1 cellular context compared by ENCODE assay signal in the genomic region with DNA sequence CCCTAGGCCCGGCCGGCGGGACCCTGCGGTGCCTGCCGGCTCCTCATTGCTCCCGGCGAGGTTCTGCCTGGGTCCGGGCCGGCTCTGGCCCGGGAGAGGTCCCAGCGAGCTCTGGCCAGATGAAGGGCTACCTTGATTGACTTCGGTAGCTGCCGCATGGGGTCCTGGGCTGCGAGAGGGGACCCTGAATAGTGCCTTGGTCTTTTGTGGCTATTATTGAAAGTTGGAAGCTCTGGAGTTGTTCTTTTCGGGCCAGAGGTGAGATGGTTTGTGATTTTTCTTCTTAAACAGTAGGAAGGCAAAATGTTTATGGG.
TF ChIP-seq lines count a peak whose summit lies in the region.

No MANE protein-coding gene starts in this region.

TF ChIP-seq in HepG2, 621 proteins besides CTCF, POLR2A, EP300 and RAD21 (continued from another document):
- TF ChIP-seq, protein P1, sequence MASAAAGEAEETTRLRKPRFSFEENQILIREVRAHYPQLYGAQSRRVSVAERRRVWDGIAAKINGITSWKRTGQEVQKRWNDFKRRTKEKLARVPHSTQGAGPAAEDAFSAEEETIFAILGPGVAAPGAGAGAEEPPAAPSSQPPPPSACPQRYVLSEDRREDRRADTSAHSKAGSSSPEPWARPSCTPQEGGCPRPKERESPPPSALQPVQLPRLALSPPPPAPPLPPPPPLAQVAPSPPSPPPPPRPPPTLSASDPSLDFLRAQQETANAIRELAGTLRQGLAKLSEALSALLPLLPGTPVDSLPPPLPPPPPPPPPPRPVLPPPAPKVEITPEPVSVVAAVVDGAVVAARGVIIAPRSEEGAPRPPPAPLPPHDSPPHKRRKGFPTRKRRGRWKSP (CRISPR knock-in tag; IDR thresholded peaks at IDR 0.05), result 0 out of 2 replicates have a peak, but pooled peaks have one; percentile 6
- TF ChIP-seq, protein P2, sequence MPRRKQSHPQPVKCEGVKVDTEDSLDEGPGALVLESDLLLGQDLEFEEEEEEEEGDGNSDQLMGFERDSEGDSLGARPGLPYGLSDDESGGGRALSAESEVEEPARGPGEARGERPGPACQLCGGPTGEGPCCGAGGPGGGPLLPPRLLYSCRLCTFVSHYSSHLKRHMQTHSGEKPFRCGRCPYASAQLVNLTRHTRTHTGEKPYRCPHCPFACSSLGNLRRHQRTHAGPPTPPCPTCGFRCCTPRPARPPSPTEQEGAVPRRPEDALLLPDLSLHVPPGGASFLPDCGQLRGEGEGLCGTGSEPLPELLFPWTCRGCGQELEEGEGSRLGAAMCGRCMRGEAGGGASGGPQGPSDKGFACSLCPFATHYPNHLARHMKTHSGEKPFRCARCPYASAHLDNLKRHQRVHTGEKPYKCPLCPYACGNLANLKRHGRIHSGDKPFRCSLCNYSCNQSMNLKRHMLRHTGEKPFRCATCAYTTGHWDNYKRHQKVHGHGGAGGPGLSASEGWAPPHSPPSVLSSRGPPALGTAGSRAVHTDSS (CRISPR knock-in tag; conservative IDR thresholded peaks at IDR 0.05), result no peak
- TF ChIP-seq, protein P3, sequence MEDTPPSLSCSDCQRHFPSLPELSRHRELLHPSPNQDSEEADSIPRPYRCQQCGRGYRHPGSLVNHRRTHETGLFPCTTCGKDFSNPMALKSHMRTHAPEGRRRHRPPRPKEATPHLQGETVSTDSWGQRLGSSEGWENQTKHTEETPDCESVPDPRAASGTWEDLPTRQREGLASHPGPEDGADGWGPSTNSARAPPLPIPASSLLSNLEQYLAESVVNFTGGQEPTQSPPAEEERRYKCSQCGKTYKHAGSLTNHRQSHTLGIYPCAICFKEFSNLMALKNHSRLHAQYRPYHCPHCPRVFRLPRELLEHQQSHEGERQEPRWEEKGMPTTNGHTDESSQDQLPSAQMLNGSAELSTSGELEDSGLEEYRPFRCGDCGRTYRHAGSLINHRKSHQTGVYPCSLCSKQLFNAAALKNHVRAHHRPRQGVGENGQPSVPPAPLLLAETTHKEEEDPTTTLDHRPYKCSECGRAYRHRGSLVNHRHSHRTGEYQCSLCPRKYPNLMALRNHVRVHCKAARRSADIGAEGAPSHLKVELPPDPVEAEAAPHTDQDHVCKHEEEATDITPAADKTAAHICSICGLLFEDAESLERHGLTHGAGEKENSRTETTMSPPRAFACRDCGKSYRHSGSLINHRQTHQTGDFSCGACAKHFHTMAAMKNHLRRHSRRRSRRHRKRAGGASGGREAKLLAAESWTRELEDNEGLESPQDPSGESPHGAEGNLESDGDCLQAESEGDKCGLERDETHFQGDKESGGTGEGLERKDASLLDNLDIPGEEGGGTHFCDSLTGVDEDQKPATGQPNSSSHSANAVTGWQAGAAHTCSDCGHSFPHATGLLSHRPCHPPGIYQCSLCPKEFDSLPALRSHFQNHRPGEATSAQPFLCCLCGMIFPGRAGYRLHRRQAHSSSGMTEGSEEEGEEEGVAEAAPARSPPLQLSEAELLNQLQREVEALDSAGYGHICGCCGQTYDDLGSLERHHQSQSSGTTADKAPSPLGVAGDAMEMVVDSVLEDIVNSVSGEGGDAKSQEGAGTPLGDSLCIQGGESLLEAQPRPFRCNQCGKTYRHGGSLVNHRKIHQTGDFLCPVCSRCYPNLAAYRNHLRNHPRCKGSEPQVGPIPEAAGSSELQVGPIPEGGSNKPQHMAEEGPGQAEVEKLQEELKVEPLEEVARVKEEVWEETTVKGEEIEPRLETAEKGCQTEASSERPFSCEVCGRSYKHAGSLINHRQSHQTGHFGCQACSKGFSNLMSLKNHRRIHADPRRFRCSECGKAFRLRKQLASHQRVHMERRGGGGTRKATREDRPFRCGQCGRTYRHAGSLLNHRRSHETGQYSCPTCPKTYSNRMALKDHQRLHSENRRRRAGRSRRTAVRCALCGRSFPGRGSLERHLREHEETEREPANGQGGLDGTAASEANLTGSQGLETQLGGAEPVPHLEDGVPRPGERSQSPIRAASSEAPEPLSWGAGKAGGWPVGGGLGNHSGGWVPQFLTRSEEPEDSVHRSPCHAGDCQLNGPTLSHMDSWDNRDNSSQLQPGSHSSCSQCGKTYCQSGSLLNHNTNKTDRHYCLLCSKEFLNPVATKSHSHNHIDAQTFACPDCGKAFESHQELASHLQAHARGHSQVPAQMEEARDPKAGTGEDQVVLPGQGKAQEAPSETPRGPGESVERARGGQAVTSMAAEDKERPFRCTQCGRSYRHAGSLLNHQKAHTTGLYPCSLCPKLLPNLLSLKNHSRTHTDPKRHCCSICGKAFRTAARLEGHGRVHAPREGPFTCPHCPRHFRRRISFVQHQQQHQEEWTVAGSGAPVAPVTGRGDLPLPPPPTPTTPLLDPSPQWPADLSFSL (CRISPR knock-in tag; IDR thresholded peaks at IDR 0.05), result no peak
- TF ChIP-seq, protein P4, sequence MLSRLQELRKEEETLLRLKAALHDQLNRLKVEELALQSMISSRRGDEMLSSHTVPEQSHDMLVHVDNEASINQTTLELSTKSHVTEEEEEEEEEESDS (CRISPR knock-in tag; IDR thresholded peaks at IDR 0.05; ENCODE audit: borderline replicate concordance), result 0 out of 2 replicates have a peak, but pooled peaks have one; percentile 3
- TF ChIP-seq ZSCAN12 (CRISPR knock-in tag; IDR thresholded peaks at IDR 0.05) (no peak), AGO2 (optimal IDR thresholded peaks at IDR 0.05; ENCODE audit: low read depth, low read length) (peak; percentile 61), SIX4 (CRISPR knock-in tag; IDR thresholded peaks at IDR 0.05) (no peak), ZNF263 (CRISPR knock-in tag; IDR thresholded peaks at IDR 0.05) (no peak), ZNF605 (CRISPR knock-in tag; IDR thresholded peaks at IDR 0.05) (no peak), ZFX (CRISPR knock-in tag; IDR thresholded peaks at IDR 0.05; ENCODE audit: low read depth) (no peak; the same call in 1 of the 2 replicates), ZBTB21 (CRISPR knock-in tag; IDR thresholded peaks at IDR 0.05) (no peak)
- TF ChIP-seq, protein P5, sequence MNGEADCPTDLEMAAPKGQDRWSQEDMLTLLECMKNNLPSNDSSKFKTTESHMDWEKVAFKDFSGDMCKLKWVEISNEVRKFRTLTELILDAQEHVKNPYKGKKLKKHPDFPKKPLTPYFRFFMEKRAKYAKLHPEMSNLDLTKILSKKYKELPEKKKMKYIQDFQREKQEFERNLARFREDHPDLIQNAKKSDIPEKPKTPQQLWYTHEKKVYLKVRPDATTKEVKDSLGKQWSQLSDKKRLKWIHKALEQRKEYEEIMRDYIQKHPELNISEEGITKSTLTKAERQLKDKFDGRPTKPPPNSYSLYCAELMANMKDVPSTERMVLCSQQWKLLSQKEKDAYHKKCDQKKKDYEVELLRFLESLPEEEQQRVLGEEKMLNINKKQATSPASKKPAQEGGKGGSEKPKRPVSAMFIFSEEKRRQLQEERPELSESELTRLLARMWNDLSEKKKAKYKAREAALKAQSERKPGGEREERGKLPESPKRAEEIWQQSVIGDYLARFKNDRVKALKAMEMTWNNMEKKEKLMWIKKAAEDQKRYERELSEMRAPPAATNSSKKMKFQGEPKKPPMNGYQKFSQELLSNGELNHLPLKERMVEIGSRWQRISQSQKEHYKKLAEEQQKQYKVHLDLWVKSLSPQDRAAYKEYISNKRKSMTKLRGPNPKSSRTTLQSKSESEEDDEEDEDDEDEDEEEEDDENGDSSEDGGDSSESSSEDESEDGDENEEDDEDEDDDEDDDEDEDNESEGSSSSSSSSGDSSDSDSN (CRISPR knock-in tag; IDR thresholded peaks at IDR 0.05), result 0 out of 2 replicates have a peak, but pooled peaks have one; percentile 12
